In genomic region chr18:51890762-51891161, GRCh38 we compare ENCODE assay signal across 13 cellular contexts.
A peak's percentile ranks its signal among the peaks of the same experiment; 100 is the strongest.
DNase-seq lines count a peak whose midpoint lies in the region; ATAC-seq and TF ChIP-seq lines count a peak whose summit lies in the region.
"Had no signal": no experiment of that assay in that cellular context is flagged by ENCODE, and none has a peak within 500 bp of the region (broad histone marks: within the 10 kb centered on the region; RNA-seq: fewer than 3 reads in every experiment).

No MANE protein-coding gene starts in this region.

- DNase-seq in IMR-90 (peak; percentile 0), NCI-H2227 treated with DMSO at 0.1 percent for 48 hours (lab: John Stamatoyannopoulos, UW) (peak; percentile 26), choroid plexus epithelial cell (ENCODE audit: low read depth) (peak; percentile 6), transverse colon (peak; percentile 49), SIG-M5 (lab: John Stamatoyannopoulos, UW) (no peak), SIG-M5 treated with dmso at 0.1 percent for 504 hours (lab: John Stamatoyannopoulos, UW; ENCODE audit: unreplicated experiment) (no peak)
- DNase-seq: activated CD4-positive, alpha-beta T cell treated with anti-CD3 and anti-CD28 coated beads, Interleukin-2, amount 10 ng/mL, durations not matched to agents 24 days and 14 days; activated naive CD8-positive, alpha-beta T cell treated with anti-CD3 and anti-CD28 coated beads, Interleukin-2, amount 50 U/mL, for 24 hours; GF-D8; left ventricle myocardium superior had no signal

- H3K4me1 ChIP-seq in IMR-90 (ENCODE audit: control insufficient read depth, insufficient read depth, low read length) (no peaks in the 10 kb centered on the region), transverse colon (peaks cover 0 to 4% (median 0%) of the 10 kb centered on the region in 4 donors)

- H3K4ac ChIP-seq in IMR-90 (ENCODE audit: low read depth, low read length) = no peak overlapping the region

- H4K91ac ChIP-seq in IMR-90 (ENCODE audit: insufficient read depth, low read depth, low read length) = no peak overlapping the region

- H3K4me2 ChIP-seq in IMR-90 (ENCODE audit: low read depth, low read length) = no peak overlapping the region

- H2AFZ ChIP-seq in IMR-90 (replicated peaks; ENCODE audit: low read length, poor library complexity) = no peak overlapping the region

- dilution Hi-C loops in IMR-90 (cut with HindIII; ENCODE audit: low sequenced_read_pairs, unreplicated experiment) = no loop called here

- no peak for TF ChIP-seq RAD21 in IMR-90 (IDR thresholded peaks at IDR 0.05; ENCODE audit: low read length)

- no peak overlapping the region for H3K27ac ChIP-seq in IMR-90 (ENCODE audit: insufficient read depth, low read length)
- H3K27ac ChIP-seq in transverse colon = no peak overlapping the region
- H3K27ac ChIP-seq: esophagus muscularis mucosa had no signal

- no peaks in the 10 kb centered on the region for H3K9me1 ChIP-seq in IMR-90 (ENCODE audit: insufficient read depth, low read length)

- in situ Hi-C loops in IMR-90 (cut with MboI; ENCODE audit: low sequenced_read_pairs) (no loop called here), transverse colon (cut with MboI; ENCODE audit: low pct_ligation_motif_present in 1 of 4, low pct_unique_long_range_greater_than_20kb in 1 of 4, low sequenced_read_pairs in 3 of 4) (no loop called here)

- no peak overlapping the region for H2AK9ac ChIP-seq in IMR-90 (replicated peaks; ENCODE audit: low read depth, low read length, poor library complexity)

- no peak overlapping the region for H2BK20ac ChIP-seq in IMR-90 (ENCODE audit: low read depth, low read length)

- no peak overlapping the region for H2BK15ac ChIP-seq in IMR-90 (ENCODE audit: low read depth, low read length)

- CTCF ChIA-PET in IMR-90 (lab: Yijun Ruan, JAX) = no interaction called here

- no peak overlapping the region for H3K23ac ChIP-seq in IMR-90 (ENCODE audit: low read depth, low read length)

- H2AK5ac ChIP-seq in IMR-90 (ENCODE audit: low read depth, low read length) = no peak overlapping the region

- H2BK5ac ChIP-seq in IMR-90 (ENCODE audit: low read depth, low read length, poor library complexity, severe bottlenecking) = no peak overlapping the region

- no peak overlapping the region for H3K9ac ChIP-seq in IMR-90 (ENCODE audit: low read depth, low read length)

- H3K36me3 ChIP-seq in IMR-90 (ENCODE audit: control insufficient read depth, insufficient read depth, low read length) = no peaks in the 10 kb centered on the region
- no peaks in the 10 kb centered on the region for H3K36me3 ChIP-seq in transverse colon
- H3K36me3 ChIP-seq: esophagus muscularis mucosa had no signal

- TF ChIP-seq EP300 in transverse colon (IDR thresholded peaks at IDR 0.05; ENCODE audit: low read depth) = no peak

- no peak overlapping the region for H3K56ac ChIP-seq in IMR-90 (ENCODE audit: extremely low read depth, insufficient read depth, low read length)

- H3K14ac ChIP-seq in IMR-90 (replicated peaks; ENCODE audit: low read depth, low read length) = no peak overlapping the region

- H4K8ac ChIP-seq in IMR-90 (ENCODE audit: low read depth in 2 of 2, low read length in 2 of 2) = no peak overlapping the region

- H3K9me3 ChIP-seq in IMR-90 (ENCODE audit: control insufficient read depth, insufficient read depth, low read length) = peaks cover 11% of the 10 kb centered on the region
- no peaks in the 10 kb centered on the region for H3K9me3 ChIP-seq in transverse colon
- H3K9me3 ChIP-seq: esophagus muscularis mucosa had no signal

- H4K5ac ChIP-seq in IMR-90 (ENCODE audit: low read depth, low read length) = no peak overlapping the region

- TF ChIP-seq CTCF in IMR-90 (conservative IDR thresholded peaks at IDR 0.05; ENCODE audit: low read depth, low read length) = no peak
- no peak for TF ChIP-seq CTCF in choroid plexus epithelial cell (conservative IDR thresholded peaks at IDR 0.05; ENCODE audit: low read depth, low read length)
- TF ChIP-seq CTCF in transverse colon (IDR thresholded peaks at IDR 0.05) = no peak

- POLR2A ChIA-PET in IMR-90 (lab: Charles Lee; ENCODE audit: unreplicated experiment) = interaction anchor here (0.5 kb wide), 1 partner anchor 1002 kb away, joined by 4 read pairs; no protein-coding TSS in a partner anchor

- no peak overlapping the region for H3K18ac ChIP-seq in IMR-90 (ENCODE audit: low read depth, low read length)

- intact Hi-C loops in IMR-90 (cut with micrococcal nuclease) (no loop called here), transverse colon (cut with DNase I; ENCODE audit: low total_unique reads) (no loop called here)

- 25% methylated on average over 1 of the region's 3 CpGs; no CpG with 5 or more reads in 1 of the 2 experiments for WGBS in IMR-90 (ENCODE audit: extremely low coverage in 2 of 2, insufficient read length in 1 of 2), 2 experiments
- WGBS in transverse colon (ENCODE audit: low coverage in 1 of 2), 2 donors = 38 to 60% methylated on average over 2 to 3 of the region's 3 CpGs

- no TSS peak for BruUV-seq in IMR-90 (replicated peaks; lab: Mats Ljungman, UMichigan)

- H3K27me3 ChIP-seq in IMR-90 (ENCODE audit: control insufficient read depth, insufficient read depth, low read length) (no peaks in the 10 kb centered on the region), transverse colon (no peaks in the 10 kb centered on the region)
- H3K27me3 ChIP-seq: esophagus muscularis mucosa had no signal

- H2BK120ac ChIP-seq in IMR-90 (ENCODE audit: low read depth, low read length) = no peak overlapping the region

- TF ChIP-seq POLR2A in IMR-90 (IDR thresholded peaks at IDR 0.05; ENCODE audit: low read depth, low read length) (no peak), transverse colon (IDR thresholded peaks at IDR 0.05) (no peak)

- no peaks in the 10 kb centered on the region for H4K20me1 ChIP-seq in IMR-90 (ENCODE audit: insufficient read depth, low read length)

- H3K79me1 ChIP-seq in IMR-90 (ENCODE audit: low read depth in 1 of 2, low read length in 2 of 2) = no peaks in the 10 kb centered on the region

- ATAC-seq in IMR-90 (ENCODE audit: low read depth) (no peak), GM21737 (IDR thresholded peaks at IDR 0.05; ENCODE audit: unreplicated experiment) (no peak), GM18517 (IDR thresholded peaks at IDR 0.05; ENCODE audit: unreplicated experiment) (no peak)
- ATAC-seq: activated naive CD8-positive, alpha-beta T cell treated with anti-CD3 and anti-CD28 coated beads, Interleukin-2, amount 50 U/mL, for 24 hours; left ventricle myocardium superior had no signal

- H3K4me3 ChIP-seq in IMR-90 (ENCODE audit: insufficient read depth, low read depth, low read length) = no peak overlapping the region
- H3K4me3 ChIP-seq in choroid plexus epithelial cell (ENCODE audit: low read depth, low read length) = no peak overlapping the region
- H3K4me3 ChIP-seq in transverse colon = no peak overlapping the region
- H3K4me3 ChIP-seq: esophagus muscularis mucosa had no signal

TF ChIP-seq in IMR-90, 13 proteins besides CTCF, POLR2A, EP300 and RAD21:
- TF ChIP-seq RCOR1 (IDR thresholded peaks at IDR 0.05; ENCODE audit: insufficient replicate concordance, low read length) (no peak), USF2 (IDR thresholded peaks at IDR 0.05; ENCODE audit: low read depth, low read length) (no peak), CEBPB (IDR thresholded peaks at IDR 0.05; ENCODE audit: low read depth, low read length) (no peak), RFX5 (IDR thresholded peaks at IDR 0.05; ENCODE audit: low read depth, low read length) (no peak), MAZ (IDR thresholded peaks at IDR 0.05; ENCODE audit: borderline replicate concordance, low read depth, low read length) (no peak), NFE2L2 (IDR thresholded peaks at IDR 0.05; ENCODE audit: low read depth, low read length) (no peak), MAFK (IDR thresholded peaks at IDR 0.05; ENCODE audit: low read depth, low read length) (no peak), CHD1 (IDR thresholded peaks at IDR 0.05; ENCODE audit: low read depth, low read length) (no peak), BHLHE40 (IDR thresholded peaks at IDR 0.05; ENCODE audit: low read depth, low read length) (no peak), FOS (IDR thresholded peaks at IDR 0.05; ENCODE audit: low read depth, low read length) (no peak), MXI1 (IDR thresholded peaks at IDR 0.05; ENCODE audit: borderline replicate concordance, low read depth, low read length) (no peak), SMC3 (IDR thresholded peaks at IDR 0.05; ENCODE audit: low read depth, low read length) (no peak), ELK1 (IDR thresholded peaks at IDR 0.05; ENCODE audit: borderline replicate concordance, low read depth, low read length) (no peak)

Comparison
In these comparisons a context has a peak if more than half of its experiments do, and no peak if none do; other contexts are left out.
1. DNase-seq: peak in IMR-90 (single experiment), NCI-H2227 treated with DMSO at 0.1 percent for 48 hours (single experiment), choroid plexus epithelial cell (single experiment) and transverse colon (single experiment); none in SIG-M5 (single experiment) and SIG-M5 treated with dmso at 0.1 percent for 504 hours (single experiment).